ENCODE assay signal across 14 cellular contexts in the genomic region with DNA sequence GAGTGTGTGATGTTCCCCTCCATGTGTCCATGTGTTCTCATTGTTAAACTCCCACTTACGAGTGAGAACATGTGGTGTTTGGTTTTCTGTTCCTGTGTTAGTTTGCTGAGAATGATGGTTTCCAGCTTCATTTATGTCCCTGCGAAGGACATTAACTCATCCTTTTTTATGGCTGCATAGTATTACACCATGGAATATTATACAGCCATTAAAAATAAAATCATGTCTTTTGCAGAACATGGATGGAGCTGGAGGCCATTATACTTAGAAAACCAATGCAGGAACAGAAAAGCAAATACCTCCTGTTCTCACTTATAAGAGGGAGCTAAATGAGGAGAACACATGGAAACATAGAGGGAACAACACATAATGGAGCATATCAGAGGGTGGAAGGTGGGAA. TPM values are rescaled to one million over a fixed set of nuclear protein-coding genes. Genes with fewer than 3 reads are reported as not detected.
"Had no signal": no experiment of that assay in that cellular context is flagged by ENCODE, and none has a peak within 500 bp of the region (broad histone marks: within the 10 kb centered on the region; RNA-seq: fewer than 3 reads in every experiment).

No MANE protein-coding gene starts in this region.

RNA-seq across cellular contexts. Expression of gene AGTR2, which starts 46.5 kb away (rescaled TPM):
- total RNA-seq: activated B cell treated with CpG ODN at 0.5 μM for 24 hours; activated CD4-positive, alpha-beta memory T cell treated with anti-CD3 and anti-CD28 coated beads for 36 hours; activated CD4-positive, alpha-beta memory T cell treated with anti-CD3 and anti-CD28 coated beads, Interleukin-2, amount 10 ng/mL, durations not matched to agents 7 days and 5 days; activated CD4-positive, alpha-beta T cell treated with anti-CD3 and anti-CD28 coated beads for 36 hours; activated CD4-positive, alpha-beta T cell treated with anti-CD3 and anti-CD28 coated beads, Interleukin-2, amount 10 ng/mL, durations not matched to agents 24 days and 14 days; activated CD4-positive, alpha-beta T cell treated with anti-CD3 and anti-CD28 coated beads, Interleukin-2, amount 10 ng/mL, durations not matched to agents 7 days and 5 days; activated CD8-positive, alpha-beta memory T cell treated with anti-CD3 and anti-CD28 coated beads for 36 hours; activated CD8-positive, alpha-beta memory T cell treated with anti-CD3 and anti-CD28 coated beads, Interleukin-2, amount 10 ng/mL, durations not matched to agents 7 days and 5 days; activated CD8-positive, alpha-beta T cell treated with anti-CD3 and anti-CD28 coated beads for 36 hours; activated CD8-positive, alpha-beta T cell treated with anti-CD3 and anti-CD28 coated beads, Interleukin-2, amount 10 ng/mL, durations not matched to agents 7 days and 5 days; T-helper 1 cell treated with Interleukin-12 subunit alpha and Interleukin-12 subunit beta and Interleukin-4 antibody, amounts not matched to agents 30 ng/mL and 1 ng/mL, for 36 hours; T-helper 17 cell; T-helper 2 cell treated with Interferon-gamma antibody and Interleukin-4, amounts not matched to agents 100 ng/mL and 5 ng/mL, for 36 hours; WTC11 had no signal
